Comparison of ENCODE assay signal across 12 cellular contexts in the genomic region with DNA sequence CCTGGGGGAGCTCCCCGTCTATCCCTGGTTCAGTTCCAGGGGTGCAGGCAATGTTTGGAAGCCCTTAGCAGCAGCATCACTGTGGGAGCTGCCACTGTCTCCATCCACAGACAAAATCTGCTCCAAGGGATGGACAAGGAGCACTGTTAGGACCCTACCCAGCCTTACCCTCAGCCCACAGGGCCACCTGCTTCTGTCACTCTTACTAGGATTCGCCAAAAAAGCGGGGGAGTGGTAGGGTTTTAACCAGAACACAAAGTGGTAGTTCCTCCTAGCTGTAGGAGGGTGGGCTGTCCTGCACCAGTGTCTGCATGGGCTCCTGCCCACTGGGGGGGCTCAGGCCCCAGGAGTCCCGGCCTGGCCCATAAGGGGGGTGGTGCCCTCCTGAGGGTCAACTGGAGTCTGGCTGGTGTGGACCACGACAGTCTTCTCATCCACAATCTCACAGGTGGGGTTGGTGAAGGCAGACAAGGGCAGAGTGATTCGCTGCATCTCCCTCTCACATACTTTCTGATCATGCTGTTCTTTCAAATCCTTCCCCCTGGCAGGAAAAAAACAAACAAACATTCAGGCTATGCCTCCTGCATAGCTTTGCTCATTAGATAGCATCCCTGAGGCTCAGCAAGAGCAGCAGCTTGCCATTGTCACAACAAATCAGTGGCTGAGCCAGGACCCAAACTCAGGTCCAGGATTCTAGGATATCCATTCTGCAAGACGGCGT. TPM values are rescaled to one million over a fixed set of nuclear protein-coding genes. Genes with fewer than 3 reads are reported as not detected.
DNase-seq lines count a peak whose midpoint lies in the region; ATAC-seq, FAIRE-seq and TF ChIP-seq lines count a peak whose summit lies in the region.
"Had no signal": no experiment of that assay in that cellular context is flagged by ENCODE, and none has a peak within 500 bp of the region (broad histone marks: within the 10 kb centered on the region; RNA-seq: fewer than 3 reads in every experiment).

No MANE protein-coding gene starts in this region.

- FAIRE-seq in HepG2 (lab: Jason Lieb, UNC) = no peak
- FAIRE-seq: GM18507 had no signal

- H3K9ac ChIP-seq in HepG2 (ENCODE audit: insufficient read depth, low read depth, low read length) = no peak overlapping the region
- H3K9ac ChIP-seq: SK-N-SH had no signal

- CTCF ChIA-PET in HepG2 (lab: Yijun Ruan, JAX; ENCODE audit: low intra/inter-chr PET ratio, low total read pairs) = no interaction called here

- no peak overlapping the region for H3K4me3 ChIP-seq in HepG2 (replicated peaks in 1 of 3; ENCODE audit: insufficient read depth in 1 of 3, low read depth in 2 of 3, low read length in 3 of 3)
- no peak overlapping the region for H3K4me3 ChIP-seq in tibial nerve

- no peak for TF ChIP-seq EP300 in HepG2 (IDR thresholded peaks at IDR 0.05; ENCODE audit: low read depth in 2 of 2, low read length in 2 of 2)
- no peak for TF ChIP-seq EP300 in HepG2 (CRISPR knock-in tag; IDR thresholded peaks at IDR 0.05; ENCODE audit: borderline replicate concordance)
- no peak for TF ChIP-seq EP300 in tibial nerve (IDR thresholded peaks at IDR 0.05)

- intact Hi-C loops in activated T-helper 1 cell treated with anti-CD3 and anti-CD28 coated beads, Interleukin-12 subunit alpha, Interleukin-12 subunit beta, Interleukin-2, Interleukin-4 antibody, amounts not matched to agents 30 ng/mL and 10 ng/mL and 1 ng/mL, durations not matched to agents 14 hours and 24 hours and 36 hours (cut with micrococcal nuclease) = no loop called here
- intact Hi-C loops in HepG2 (cut with micrococcal nuclease; ENCODE audit: unreplicated experiment) = no loop called here

- no peak for TF ChIP-seq POLR2A in HepG2 (IDR thresholded peaks at IDR 0.05; ENCODE audit: insufficient read depth in 1 of 2, low read depth in 2 of 2, low read length in 2 of 2)
- no peak for TF ChIP-seq POLR2A in tibial nerve (IDR thresholded peaks at IDR 0.05)

- TF ChIP-seq RAD21 in HepG2 (CRISPR knock-in tag; IDR thresholded peaks at IDR 0.05) = no peak

- 83% methylated on average over 7 of the region's 8 CpGs for WGBS in HepG2 (ENCODE audit: low lambda C conversion rate)
- 76 to 86% methylated on average over 8 of the region's 8 CpGs for WGBS in tibial nerve, 2 donors

- BruUV-seq in HepG2 (replicated peaks; lab: Mats Ljungman, UMichigan) = no TSS peak

- peak overlapping the region; percentile 71 for H3K27ac Mint-ChIP-seq in activated T-cell treated with anti-CD3 and anti-CD28 coated beads, Interleukin-2, amount 50 U/mL, for 72 hours
- H3K27ac Mint-ChIP-seq in activated T-helper 1 cell treated with anti-CD3 and anti-CD28 coated beads, Interleukin-12 subunit alpha, Interleukin-12 subunit beta, Interleukin-2, Interleukin-4 antibody, amounts not matched to agents 30 ng/mL and 10 ng/mL and 1 ng/mL, durations not matched to agents 14 hours and 24 hours and 36 hours = peak overlapping the region; percentile 58

- no peak for ATAC-seq in activated T-cell treated with anti-CD3 and anti-CD28 coated beads, Interleukin-2, amount 50 U/mL, for 72 hours (replicated peaks in 1 of 2)
- ATAC-seq in HepG2 = no peak

- H3K27me3 ChIP-seq in HepG2 (ENCODE audit: control insufficient read depth in 1 of 2, insufficient read depth in 2 of 2, low read length in 2 of 2) = no peaks in the 10 kb centered on the region
- no peaks in the 10 kb centered on the region for H3K27me3 ChIP-seq in tibial nerve

- peaks cover 9 to 13% of the 10 kb centered on the region in 2 donors for H3K36me3 Mint-ChIP-seq in activated T-cell treated with anti-CD3 and anti-CD28 coated beads, Interleukin-2, amount 50 U/mL, for 72 hours (ENCODE audit: insufficient read depth in 2 of 2)
- peaks cover 44% of the 10 kb centered on the region for H3K36me3 Mint-ChIP-seq in activated T-helper 1 cell treated with anti-CD3 and anti-CD28 coated beads, Interleukin-12 subunit alpha, Interleukin-12 subunit beta, Interleukin-2, Interleukin-4 antibody, amounts not matched to agents 30 ng/mL and 10 ng/mL and 1 ng/mL, durations not matched to agents 14 hours and 24 hours and 36 hours (ENCODE audit: low read depth)

- H2AFZ ChIP-seq in HepG2 (ENCODE audit: low read length) = no peak overlapping the region

- H3K27ac ChIP-seq in HepG2 (ENCODE audit: extremely low read length, insufficient read depth, low read length) (no peak overlapping the region), tibial nerve (peak overlapping the region in 3 of 4 donors; percentile 8 to 97 (median 27))
- H3K27ac ChIP-seq: VCaP had no signal

- TF ChIP-seq CTCF in HepG2 (CRISPR knock-in tag; IDR thresholded peaks at IDR 0.05) = no peak
- TF ChIP-seq CTCF in tibial nerve (IDR thresholded peaks at IDR 0.05) = no peak

- H4K20me1 ChIP-seq in HepG2 (ENCODE audit: insufficient read depth, low read length) = no peaks in the 10 kb centered on the region

- no peak overlapping the region for H3K4me2 ChIP-seq in HepG2 (ENCODE audit: low read depth, low read length)
- H3K4me2 ChIP-seq: SK-N-SH had no signal

- no peak overlapping the region for H3K4me3 Mint-ChIP-seq in activated T-cell treated with anti-CD3 and anti-CD28 coated beads, Interleukin-2, amount 50 U/mL, for 72 hours
- H3K4me3 Mint-ChIP-seq in activated T-helper 1 cell treated with anti-CD3 and anti-CD28 coated beads, Interleukin-12 subunit alpha, Interleukin-12 subunit beta, Interleukin-2, Interleukin-4 antibody, amounts not matched to agents 30 ng/mL and 10 ng/mL and 1 ng/mL, durations not matched to agents 14 hours and 24 hours and 36 hours = no peak overlapping the region

- H3K9me3 ChIP-seq in HepG2 (ENCODE audit: low read length) (no peaks in the 10 kb centered on the region), tibial nerve (no peaks in the 10 kb centered on the region)
- H3K9me3 ChIP-seq: SK-N-SH had no signal

- no peak for DNase-seq in activated T-cell treated with anti-CD3 and anti-CD28 coated beads, Interleukin-2, amount 50 U/mL, for 72 hours
- DNase-seq in activated T-cell treated with anti-CD3 and anti-CD28 coated beads for 4 hours (no peak), HepG2 (ENCODE audit: low spot score) (no peak), tibial nerve (ENCODE audit: low spot score in 2 of 2) (no peak), NCI-H82 (lab: John Stamatoyannopoulos, UW) (no peak), hippocampal formation (lab: John Stamatoyannopoulos, UW) (no peak), NOMO-1 treated with DMSO at 0.1 percent for 48 hours (lab: John Stamatoyannopoulos, UW; ENCODE audit: unreplicated experiment) (no peak)
- DNase-seq in activated T-helper 1 cell treated with anti-CD3 and anti-CD28 coated beads, Interleukin-12 subunit alpha, Interleukin-12 subunit beta, Interleukin-2, Interleukin-4 antibody, amounts not matched to agents 30 ng/mL and 10 ng/mL and 1 ng/mL, durations not matched to agents 14 hours and 24 hours and 36 hours (ENCODE audit: low spot score) = no peak
- DNase-seq: NCI-H524 treated with DMSO at 0.1 percent for 48 hours, SK-N-SH had no signal

- peaks cover 22% of the 10 kb centered on the region for H3K4me1 ChIP-seq in HepG2 (ENCODE audit: insufficient read depth, low read length)
- H3K4me1 ChIP-seq in tibial nerve = peaks cover 0 to 59% (median 33%) of the 10 kb centered on the region in 4 donors

- H3K4me1 Mint-ChIP-seq in activated T-cell treated with anti-CD3 and anti-CD28 coated beads, Interleukin-2, amount 50 U/mL, for 72 hours (ENCODE audit: low read depth) = peaks cover 79% of the 10 kb centered on the region
- H3K4me1 Mint-ChIP-seq in activated T-helper 1 cell treated with anti-CD3 and anti-CD28 coated beads, Interleukin-12 subunit alpha, Interleukin-12 subunit beta, Interleukin-2, Interleukin-4 antibody, amounts not matched to agents 30 ng/mL and 10 ng/mL and 1 ng/mL, durations not matched to agents 14 hours and 24 hours and 36 hours (ENCODE audit: low read depth) = peaks cover 80% of the 10 kb centered on the region

- POLR2A ChIA-PET in HepG2 (lab: Yijun Ruan, JAX) = interaction anchor here (1.0 to 1.3 kb wide), 2 partner anchors 8 to 10 kb away, joined by 3 to 5 read pairs; no protein-coding TSS in a partner anchor

- no peaks in the 10 kb centered on the region for H3K9me3 Mint-ChIP-seq in activated T-cell treated with anti-CD3 and anti-CD28 coated beads, Interleukin-2, amount 50 U/mL, for 72 hours
- H3K9me3 Mint-ChIP-seq in activated T-helper 1 cell treated with anti-CD3 and anti-CD28 coated beads, Interleukin-12 subunit alpha, Interleukin-12 subunit beta, Interleukin-2, Interleukin-4 antibody, amounts not matched to agents 30 ng/mL and 10 ng/mL and 1 ng/mL, durations not matched to agents 14 hours and 24 hours and 36 hours = no peaks in the 10 kb centered on the region

- H3K79me2 ChIP-seq in HepG2 (ENCODE audit: insufficient read depth, low read length) = no peaks in the 10 kb centered on the region

- in situ Hi-C loops in HepG2 (cut with HindIII; ENCODE audit: extremely low pct_ligation_motif_present, low pct_unique_long_range_greater_than_20kb) = no loop called here

- peaks cover 7 to 9% of the 10 kb centered on the region in 2 experiments for H3K36me3 ChIP-seq in HepG2 (replicated peaks in 1 of 2; ENCODE audit: control insufficient read depth in 1 of 2, insufficient read depth in 2 of 2, low read length in 2 of 2)
- H3K36me3 ChIP-seq in tibial nerve = peaks cover 0 to 97% (median 18%) of the 10 kb centered on the region in 3 donors

- H3K27me3 Mint-ChIP-seq in activated T-cell treated with anti-CD3 and anti-CD28 coated beads, Interleukin-2, amount 50 U/mL, for 72 hours (ENCODE audit: low read depth) = no peaks in the 10 kb centered on the region
- H3K27me3 Mint-ChIP-seq in activated T-helper 1 cell treated with anti-CD3 and anti-CD28 coated beads, Interleukin-12 subunit alpha, Interleukin-12 subunit beta, Interleukin-2, Interleukin-4 antibody, amounts not matched to agents 30 ng/mL and 10 ng/mL and 1 ng/mL, durations not matched to agents 14 hours and 24 hours and 36 hours (ENCODE audit: insufficient read depth) = no peaks in the 10 kb centered on the region

RNA-seq across cellular contexts. Expression of a gene that starts 9.4 kb away (rescaled TPM):
- 10 to 100 TPM; 34.1 to 39.5 TPM for total RNA-seq in activated T-cell treated with anti-CD3 and anti-CD28 coated beads, Interleukin-2, amount 50 U/mL, for 72 hours
- 11.1 and 12.3 TPM in 2 replicates for total RNA-seq in activated T-helper 1 cell treated with anti-CD3 and anti-CD28 coated beads, Interleukin-12 subunit alpha, Interleukin-12 subunit beta, Interleukin-2, Interleukin-4 antibody, amounts not matched to agents 30 ng/mL and 10 ng/mL and 1 ng/mL, durations not matched to agents 14 hours and 24 hours and 36 hours
- 0.44 and 1.3 TPM in 2 replicates for total RNA-seq in HepG2 (2016; rRNA removed; fragmentation: Illumina TruSeq; extraction: Trizol)
- total RNA-seq in HepG2 (2016; cell fraction: cytosol; rRNA removed; fragmentation: Illumina TruSeq; extraction: Trizol; ENCODE audit: low read depth) = 0.26 and 0.30 TPM in 2 replicates
- 0.49 and 1.3 TPM in 2 replicates for total RNA-seq in HepG2 (2016; cell fraction: insoluble cytoplasmic fraction; rRNA removed; fragmentation: Illumina TruSeq; extraction: Trizol)
- total RNA-seq in HepG2 (2016; cell fraction: membrane; rRNA removed; fragmentation: Illumina TruSeq; extraction: Trizol) = 0.34 and 0.41 TPM in 2 replicates
- 1.5 and 2.0 TPM in 2 replicates for total RNA-seq in HepG2 (2016; cell fraction: nucleus; rRNA removed; fragmentation: Illumina TruSeq; extraction: Trizol)
- 2.5 and 5.3 TPM in 2 replicates for polyA plus RNA-seq in HepG2 (2011; rRNA removed)
- polyA plus RNA-seq in HepG2 (2011; cell fraction: cytosol; rRNA removed) = 2.4 and 5.0 TPM in 2 replicates
- polyA plus RNA-seq in HepG2 (2011; cell fraction: nucleus; rRNA removed) = 2.3 and 4.8 TPM in 2 replicates
- polyA plus RNA-seq in HepG2 (2012) = 4.8 and 7.6 TPM in 2 replicates
- polyA plus RNA-seq in HepG2 (2016; cell fraction: cytosol; fragmentation: Illumina TruSeq; extraction: Trizol; ENCODE audit: low read depth) = 0.06 and 0.11 TPM in 2 replicates
- 0.21 and 0.38 TPM in 2 replicates for polyA plus RNA-seq in HepG2 (2016; cell fraction: insoluble cytoplasmic fraction; fragmentation: Illumina TruSeq; extraction: Trizol; ENCODE audit: low read depth)
- 0.10 and 0.14 TPM in 2 replicates for polyA plus RNA-seq in HepG2 (2016; cell fraction: membrane; fragmentation: Illumina TruSeq; extraction: Trizol; ENCODE audit: low read depth)
- 1.7 and 2.4 TPM in 2 replicates for polyA plus RNA-seq in HepG2 (2016; cell fraction: nucleus; fragmentation: Illumina TruSeq; extraction: Trizol; ENCODE audit: insufficient read depth, low read depth)
- 2.1 and 3.8 TPM in 2 replicates for polyA minus RNA-seq in HepG2 (2011; rRNA and poly(A)+ RNA removed; ENCODE audit: low replicate concordance)
- 2.0 and 4.0 TPM in 2 replicates for polyA minus RNA-seq in HepG2 (2011; cell fraction: cytosol; rRNA and poly(A)+ RNA removed)
- polyA minus RNA-seq in HepG2 (2011; cell fraction: nucleus; rRNA and poly(A)+ RNA removed) = 2.1 and 4.0 TPM in 2 replicates
- 100 to 1,000 TPM in 1 of 4 donors, 10 to 100 TPM in 3; 54.8 to 106 (median 80.5) TPM for total RNA-seq in tibial nerve
